In genomic region chr3:147903037-147903436, GRCh38 we compare ENCODE assay signal across 17 cellular contexts.
DNase-seq lines count a peak whose midpoint lies in the region; ATAC-seq, FAIRE-seq and TF ChIP-seq lines count a peak whose summit lies in the region.
"Had no signal": no experiment of that assay in that cellular context is flagged by ENCODE, and none has a peak within 500 bp of the region (broad histone marks: within the 10 kb centered on the region; RNA-seq: fewer than 3 reads in every experiment).

No MANE protein-coding gene starts in this region.

- FAIRE-seq in endothelial cell of umbilical vein (lab: Jason Lieb, UNC): no peak
- FAIRE-seq: H54, HTR-8/SVneo had no signal

- no peaks in the 10 kb centered on the region for H3K9me1 ChIP-seq in endothelial cell of umbilical vein (replicated peaks; ENCODE audit: control insufficient read depth, extremely low read depth, insufficient read depth, low read length)

- intact Hi-C loops in endothelial cell of umbilical vein (cut with micrococcal nuclease) (no loop called here), tibial artery (cut with DNase I; ENCODE audit: low total_unique reads) (no loop called here)

- peak overlapping the region; percentile 7 for H2AFZ ChIP-seq in endothelial cell of umbilical vein (ENCODE audit: low read depth, low read length)
- peak overlapping the region; percentile 15 for H2AFZ ChIP-seq in neuron (ENCODE audit: low read depth, low read length)

- H3K27me3 Mint-ChIP-seq in WTC11 (ENCODE audit: low read depth): no peaks in the 10 kb centered on the region

- no peak for TF ChIP-seq CTCF in WTC11 (IDR thresholded peaks at IDR 0.05)
- TF ChIP-seq CTCF in endothelial cell of umbilical vein (IDR thresholded peaks at IDR 0.05; ENCODE audit: extremely low read depth in 1 of 2, insufficient read depth in 1 of 2, low read depth in 1 of 2, low read length in 2 of 2): no peak
- no peak for TF ChIP-seq CTCF in tibial artery (IDR thresholded peaks at IDR 0.05)

- BruUV-seq in endothelial cell of umbilical vein (replicated peaks; lab: Mats Ljungman, UMichigan): no TSS peak

- peak overlapping the region; percentile 20 for H3K27ac Mint-ChIP-seq in WTC11
- H3K27ac Mint-ChIP-seq: CD14-positive monocyte had no signal

- H3K9me3 Mint-ChIP-seq in WTC11: peaks cover 14% of the 10 kb centered on the region

- no peaks in the 10 kb centered on the region for H3K4me1 ChIP-seq in endothelial cell of umbilical vein (ENCODE audit: control insufficient read depth, extremely low read depth, insufficient read depth, low read length)
- peaks cover 3% of the 10 kb centered on the region for H3K4me1 ChIP-seq in neuron (ENCODE audit: insufficient read depth, low read length)
- no peaks in the 10 kb centered on the region for H3K4me1 ChIP-seq in tibial artery

- H3K79me2 ChIP-seq in endothelial cell of umbilical vein (ENCODE audit: control insufficient read depth, insufficient read depth, low read length): no peaks in the 10 kb centered on the region

- H3K27me3 ChIP-seq in endothelial cell of umbilical vein (ENCODE audit: control insufficient read depth in 2 of 2, insufficient read depth in 2 of 2, low read length in 2 of 2) (no peaks in the 10 kb centered on the region), neuron (ENCODE audit: insufficient read depth, low read length) (no peaks in the 10 kb centered on the region), tibial artery (no peaks in the 10 kb centered on the region)
- H3K27me3 ChIP-seq: SJCRH30 had no signal

- POLR2A ChIA-PET in WTC11 (lab: Charles Lee) (no interaction called here), endothelial cell of umbilical vein (lab: Charles Lee) (no interaction called here)

- dilution Hi-C loops in endothelial cell of umbilical vein (cut with MboI; ENCODE audit: extremely low pct_ligation_motif_present, low sequenced_read_pairs): no loop called here

- peaks cover 10% of the 10 kb centered on the region for H3K4me1 Mint-ChIP-seq in WTC11
- H3K4me1 Mint-ChIP-seq: CD14-positive monocyte had no signal

- TF ChIP-seq POLR2A in endothelial cell of umbilical vein (IDR thresholded peaks at IDR 0.05; ENCODE audit: low read depth, low read length): no peak

- H3K27ac ChIP-seq in endothelial cell of umbilical vein (ENCODE audit: insufficient read depth, low read depth, low read length) (no peak overlapping the region), tibial artery (no peak overlapping the region)
- H3K27ac ChIP-seq: 22Rv1, SJCRH30 had no signal

- H3K36me3 Mint-ChIP-seq in WTC11: peaks cover 13% of the 10 kb centered on the region
- H3K36me3 Mint-ChIP-seq: CD14-positive monocyte had no signal

- H3K9me3 ChIP-seq in endothelial cell of umbilical vein (replicated peaks; ENCODE audit: control insufficient read depth, insufficient read depth, low read length) (no peaks in the 10 kb centered on the region), neuron (ENCODE audit: low read length) (peaks cover 3% of the 10 kb centered on the region), tibial artery (no peaks in the 10 kb centered on the region)

- DNase-seq in NCI-H146 (lab: John Stamatoyannopoulos, UW): peak; percentile 27
- no peak for DNase-seq in NCI-H146 treated with DMSO at 0.1 percent for 48 hours (lab: John Stamatoyannopoulos, UW; ENCODE audit: unreplicated experiment)
- DNase-seq in WTC11 (ENCODE audit: low spot score): no peak
- no peak for DNase-seq in endothelial cell of umbilical vein (ENCODE audit: low read depth, low spot score)
- no peak for DNase-seq in Kasumi-1 (lab: John Stamatoyannopoulos, UW)
- no peak for DNase-seq in NCI-H510A (lab: John Stamatoyannopoulos, UW)
- no peak for DNase-seq in tibial artery
- DNase-seq: DMS79 treated with DMSO at 0.1 percent for 48 hours, NCI-H1092 treated with DMSO at 0.1 percent for 48 hours, NCI-H1694, NCI-H2081 treated with DMSO at 0.1 percent for 48 hours had no signal

- H3K36me3 ChIP-seq in endothelial cell of umbilical vein (ENCODE audit: control insufficient read depth in 2 of 2, extremely low read depth in 1 of 2, insufficient read depth in 2 of 2, low read length in 2 of 2) (no peaks in the 10 kb centered on the region), neuron (ENCODE audit: insufficient read depth, low read length) (no peaks in the 10 kb centered on the region), tibial artery (no peaks in the 10 kb centered on the region)
- H3K36me3 ChIP-seq: SJCRH30 had no signal

- CTCF ChIA-PET in WTC11 (lab: Charles Lee) (no interaction called here), endothelial cell of umbilical vein (lab: Charles Lee) (no interaction called here)

- peak; percentile 95 for ATAC-seq in WTC11

- no peak overlapping the region for H3K4me3 ChIP-seq in endothelial cell of umbilical vein (replicated peaks in 1 of 3; ENCODE audit: insufficient read depth in 1 of 3, low read depth in 1 of 3, low read length in 3 of 3)
- no peak overlapping the region for H3K4me3 ChIP-seq in neuron (ENCODE audit: low read length)
- no peak overlapping the region for H3K4me3 ChIP-seq in tibial artery
- H3K4me3 ChIP-seq: SJCRH30 had no signal

- no peak overlapping the region for H3K9ac ChIP-seq in endothelial cell of umbilical vein (replicated peaks; ENCODE audit: extremely low read depth, insufficient read depth, low read length)

- no peak overlapping the region for H3K4me2 ChIP-seq in endothelial cell of umbilical vein (ENCODE audit: insufficient read depth, low read length)

- no peaks in the 10 kb centered on the region for H4K20me1 ChIP-seq in endothelial cell of umbilical vein (replicated peaks; ENCODE audit: control insufficient read depth, extremely low read depth, insufficient read depth, low read length)

- no peak overlapping the region for H3K4me3 Mint-ChIP-seq in WTC11
- H3K4me3 Mint-ChIP-seq: CD14-positive monocyte had no signal

TF ChIP-seq in WTC11, 78 proteins besides CTCF, POLR2A, EP300 and RAD21 (continues in another document):
- TF ChIP-seq NFYB (CRISPR knock-in tag; conservative IDR thresholded peaks at IDR 0.05; ENCODE audit: low read depth) (no peak), OVOL2 (CRISPR knock-in tag; IDR thresholded peaks at IDR 0.05; ENCODE audit: borderline replicate concordance) (no peak), ETV6 (CRISPR knock-in tag; IDR thresholded peaks at IDR 0.05) (no peak)
- TF ChIP-seq, protein P1, sequence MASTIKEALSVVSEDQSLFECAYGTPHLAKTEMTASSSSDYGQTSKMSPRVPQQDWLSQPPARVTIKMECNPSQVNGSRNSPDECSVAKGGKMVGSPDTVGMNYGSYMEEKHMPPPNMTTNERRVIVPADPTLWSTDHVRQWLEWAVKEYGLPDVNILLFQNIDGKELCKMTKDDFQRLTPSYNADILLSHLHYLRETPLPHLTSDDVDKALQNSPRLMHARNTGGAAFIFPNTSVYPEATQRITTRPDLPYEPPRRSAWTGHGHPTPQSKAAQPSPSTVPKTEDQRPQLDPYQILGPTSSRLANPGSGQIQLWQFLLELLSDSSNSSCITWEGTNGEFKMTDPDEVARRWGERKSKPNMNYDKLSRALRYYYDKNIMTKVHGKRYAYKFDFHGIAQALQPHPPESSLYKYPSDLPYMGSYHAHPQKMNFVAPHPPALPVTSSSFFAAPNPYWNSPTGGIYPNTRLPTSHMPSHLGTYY (CRISPR knock-in tag; IDR thresholded peaks at IDR 0.05): no peak
- TF ChIP-seq, protein P2, sequence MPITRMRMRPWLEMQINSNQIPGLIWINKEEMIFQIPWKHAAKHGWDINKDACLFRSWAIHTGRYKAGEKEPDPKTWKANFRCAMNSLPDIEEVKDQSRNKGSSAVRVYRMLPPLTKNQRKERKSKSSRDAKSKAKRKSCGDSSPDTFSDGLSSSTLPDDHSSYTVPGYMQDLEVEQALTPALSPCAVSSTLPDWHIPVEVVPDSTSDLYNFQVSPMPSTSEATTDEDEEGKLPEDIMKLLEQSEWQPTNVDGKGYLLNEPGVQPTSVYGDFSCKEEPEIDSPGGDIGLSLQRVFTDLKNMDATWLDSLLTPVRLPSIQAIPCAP (CRISPR knock-in tag; IDR thresholded peaks at IDR 0.05): no peak

TF ChIP-seq in endothelial cell of umbilical vein, 7 proteins besides CTCF, POLR2A, EP300 and RAD21:
- TF ChIP-seq FOS (IDR thresholded peaks at IDR 0.05; ENCODE audit: borderline replicate concordance, insufficient read depth, low read length): no peak
- TF ChIP-seq GATA2 (IDR thresholded peaks at IDR 0.05; ENCODE audit: insufficient read depth, insufficient read length, low read depth, low read length): no peak
- no peak for TF ChIP-seq EZH2 (IDR thresholded peaks at IDR 0.05; ENCODE audit: borderline replicate concordance, low read depth, low read length, severe bottlenecking)
- no peak for TF ChIP-seq MYC (IDR thresholded peaks at IDR 0.05; ENCODE audit: low read depth, low read length)
